8 cellular contexts compared by ENCODE assay signal in genomic region chr16:66357523-66357928, GRCh38. TPM values are rescaled to one million over a fixed set of nuclear protein-coding genes. Genes with fewer than 3 reads are reported as not detected.
DNase-seq lines count a peak whose midpoint lies in the region; ATAC-seq and TF ChIP-seq lines count a peak whose summit lies in the region.

No MANE protein-coding gene starts in this region.

- no peak for ATAC-seq in GM18502 (IDR thresholded peaks at IDR 0.05; ENCODE audit: poor library complexity, unreplicated experiment)
- ATAC-seq in GM18873 (IDR thresholded peaks at IDR 0.05; ENCODE audit: low FRiP score, unreplicated experiment) = no peak

- in situ Hi-C loops in Caki2 (cut with HindIII; ENCODE audit: low pct_unique_long_range_greater_than_20kb, low sequenced_read_pairs) (no loop called here), astrocyte of the spinal cord (cut with HindIII; ENCODE audit: low sequenced_read_pairs) (no loop called here)

- DNase-seq in Caki2 (ENCODE audit: low read depth) (peak; percentile 65), GOT3 (lab: John Stamatoyannopoulos, UW) (peak; percentile 7), NCI-H82 (lab: John Stamatoyannopoulos, UW) (peak; percentile 65), astrocyte of the spinal cord (ENCODE audit: low read depth, low spot score) (peak; percentile 87), iPS DF 4.7 (ENCODE audit: extremely low read depth, low spot score) (peak; percentile 51)
- peak in 2 of 3 experiments; percentile 3 to 8 for DNase-seq in stimulated activated CD4-positive, alpha-beta T cell treated with anti-CD3 and anti-CD28 coated beads, TNF-alpha, amount 100 ng/mL, for 24 hours (ENCODE audit: low read depth in 3 of 3)

- no peak overlapping the region for H3K4me3 ChIP-seq in astrocyte of the spinal cord (ENCODE audit: low read depth, low read length)

- TF ChIP-seq CTCF in astrocyte of the spinal cord (IDR thresholded peaks at IDR 0.05; ENCODE audit: low read depth, low read length) = peak; percentile 79

RNA-seq across cellular contexts. Expression of gene CDH5, which starts 9.0 kb away (rescaled TPM):
- total RNA-seq in Caki2 (2014; rRNA removed; shearing (Covaris generic); ENCODE audit: low replicate concordance) = not detected in 2 replicates

Comparison
In these comparisons a context has a peak if more than half of its experiments do, and no peak if none do; other contexts are left out.
1. DNase-seq: peak in every context shown above with its lines; median percentile 87 in astrocyte of the spinal cord; 65 in Caki2; 65 in NCI-H82; 51 in iPS DF 4.7; 7 in GOT3; 6 in stimulated activated CD4-positive, alpha-beta T cell treated with anti-CD3 and anti-CD28 coated beads, TNF-alpha, amount 100 ng/mL, for 24 hours.